Comparison of ENCODE assay signal across 3 cellular contexts in the genomic region with DNA sequence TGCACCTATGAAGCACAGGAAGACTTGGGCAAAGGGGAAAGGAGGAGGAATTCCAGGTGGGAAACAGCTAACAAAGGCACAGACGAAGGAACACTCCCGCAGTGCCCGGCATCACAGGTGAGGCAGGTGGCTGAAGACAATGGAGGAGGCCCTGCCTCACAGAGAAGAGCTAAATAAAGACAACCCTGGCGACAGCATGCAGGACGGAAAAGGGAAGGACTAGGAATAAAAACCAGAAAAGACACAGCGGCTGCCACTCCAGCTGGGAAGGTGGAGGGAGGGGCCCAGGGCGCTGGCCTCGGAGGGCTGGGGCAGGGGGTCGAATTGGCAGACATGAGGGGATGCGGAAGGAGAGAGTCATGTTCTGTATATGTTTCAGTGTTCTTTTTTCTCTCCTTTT.
"Had no signal": no experiment of that assay in that cellular context is flagged by ENCODE, and none has a peak within 500 bp of the region (broad histone marks: within the 10 kb centered on the region; RNA-seq: fewer than 3 reads in every experiment).

No MANE protein-coding gene starts in this region.

- H3K9me3 Mint-ChIP-seq: stimulated activated naive B cell treated with anti-CD40 and anti-IgM and Interleukin-4, amounts not matched to agents 10 μg/mL and 1 μg/mL and 100 μg/mL, for 72 hours; T-helper 1 cell treated with Interleukin-12 subunit alpha and Interleukin-12 subunit beta and Interleukin-4 antibody, amounts not matched to agents 30 μg/mL and 1 μg/mL, for 36 hours had no signal

- H3K27ac Mint-ChIP-seq: activated naive CD8-positive, alpha-beta T cell; stimulated activated naive B cell treated with anti-CD40 and anti-IgM and Interleukin-4, amounts not matched to agents 10 μg/mL and 1 μg/mL and 100 μg/mL, for 72 hours; T-helper 1 cell treated with Interleukin-12 subunit alpha and Interleukin-12 subunit beta and Interleukin-4 antibody, amounts not matched to agents 30 μg/mL and 1 μg/mL, for 36 hours had no signal

- H3K4me3 Mint-ChIP-seq: activated naive CD8-positive, alpha-beta T cell; stimulated activated naive B cell treated with anti-CD40 and anti-IgM and Interleukin-4, amounts not matched to agents 10 μg/mL and 1 μg/mL and 100 μg/mL, for 72 hours; T-helper 1 cell treated with Interleukin-12 subunit alpha and Interleukin-12 subunit beta and Interleukin-4 antibody, amounts not matched to agents 30 μg/mL and 1 μg/mL, for 36 hours had no signal

- H3K36me3 Mint-ChIP-seq: activated naive CD8-positive, alpha-beta T cell; stimulated activated naive B cell treated with anti-CD40 and anti-IgM and Interleukin-4, amounts not matched to agents 10 μg/mL and 1 μg/mL and 100 μg/mL, for 72 hours had no signal
